11 cellular contexts compared by ENCODE assay signal in genomic region chr17:67171560-67171959, GRCh38.
DNase-seq lines count a peak whose midpoint lies in the region; ATAC-seq and FAIRE-seq lines count a peak whose summit lies in the region.
"Had no signal": no experiment of that assay in that cellular context is flagged by ENCODE, and none has a peak within 500 bp of the region (broad histone marks: within the 10 kb centered on the region; RNA-seq: fewer than 3 reads in every experiment).

No MANE protein-coding gene starts in this region.

- H3K27ac Mint-ChIP-seq in central memory CD8-positive, alpha-beta T cell (ENCODE audit: low read depth) = peak overlapping the region; percentile 23

- no peak for FAIRE-seq in HTR-8/SVneo (lab: Jason Lieb, UNC)

- no peaks in the 10 kb centered on the region for H3K9me3 Mint-ChIP-seq in central memory CD8-positive, alpha-beta T cell

- no peak for DNase-seq in central memory CD8-positive, alpha-beta T cell (ENCODE audit: low spot score in 2 of 2)
- DNase-seq in stimulated activated CD4-positive, alpha-beta T cell treated with anti-CD3 and anti-CD28 coated beads, Interleukin-15, amount 100 ng/mL, for 24 hours = no peak
- DNase-seq in activated effector memory CD4-positive, alpha-beta T cell treated with anti-CD3 and anti-CD28 coated beads, Interleukin-2, amount 50 U/mL, for 16 hours = no peak
- DNase-seq in HTR-8/SVneo (ENCODE audit: insufficient read length, low spot score) = no peak
- no peak for DNase-seq in HCEC 1CT
- DNase-seq: amniotic stem cell, NCI-H2029, transverse colon had no signal

- H3K4me3 Mint-ChIP-seq in central memory CD8-positive, alpha-beta T cell = no peak overlapping the region

- ATAC-seq in GM18868 (IDR thresholded peaks at IDR 0.05; ENCODE audit: unreplicated experiment) = peak; percentile 98
- ATAC-seq in GM21447 (IDR thresholded peaks at IDR 0.05; ENCODE audit: unreplicated experiment) = peak; percentile 96
- peak; percentile 79 for ATAC-seq in HG03097 (IDR thresholded peaks at IDR 0.05; ENCODE audit: low FRiP score, unreplicated experiment)
- ATAC-seq in central memory CD8-positive, alpha-beta T cell (replicated peaks; ENCODE audit: extremely low read depth, poor library complexity, severe bottlenecking) = no peak

- peaks cover 33% of the 10 kb centered on the region for H3K36me3 Mint-ChIP-seq in central memory CD8-positive, alpha-beta T cell (ENCODE audit: insufficient read depth)

- peaks cover 18% of the 10 kb centered on the region for H3K4me1 Mint-ChIP-seq in central memory CD8-positive, alpha-beta T cell

- no peaks in the 10 kb centered on the region for H3K27me3 Mint-ChIP-seq in central memory CD8-positive, alpha-beta T cell
